In the genomic region with DNA sequence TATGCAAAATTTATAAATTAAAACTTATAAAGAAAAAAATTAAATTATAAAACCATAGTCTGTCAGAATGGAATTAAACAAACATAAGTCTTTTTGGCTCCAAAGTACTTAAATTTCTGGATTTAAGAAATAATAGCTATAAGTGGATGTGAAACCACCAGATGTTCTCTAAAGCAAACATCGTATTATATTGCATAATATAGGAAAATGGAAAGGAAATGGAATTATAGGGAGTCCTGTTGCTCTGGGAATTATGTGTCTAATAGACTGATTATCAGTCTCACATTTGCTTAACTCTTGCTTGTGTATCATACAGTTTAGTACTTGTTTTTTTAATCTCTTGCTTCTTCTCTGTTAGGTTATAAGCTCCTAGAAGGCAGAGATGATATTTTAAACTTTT, we compare ENCODE assay signal across 25 cellular contexts.
"Had no signal": no experiment of that assay in that cellular context is flagged by ENCODE, and none has a peak within 500 bp of the region (broad histone marks: within the 10 kb centered on the region; RNA-seq: fewer than 3 reads in every experiment).

No MANE protein-coding gene starts in this region.

- H3K4me1 Mint-ChIP-seq: mesothelial cell of epicardium; naive B cell; naive thymus-derived CD8-positive, alpha-beta T cell had no signal

- H3K9me3 ChIP-seq: gastrocnemius medialis had no signal

- H3K27ac ChIP-seq: epithelial cell of prostate, esophagus squamous epithelium, gastrocnemius medialis, heart right ventricle, left lung, lower lobe of right lung had no signal

- H3K27me3 ChIP-seq: esophagus squamous epithelium, gastrocnemius medialis, heart right ventricle, left lung had no signal

- H3K27ac Mint-ChIP-seq: dendritic cell treated with granulocyte-macrophage colony-stimulating factor and Interleukin-4, amounts not matched to agents 40 ng/mL and 50 ng/mL, for 4 days; effector memory CD8-positive, alpha-beta T cell; endodermal cell; mesothelial cell of epicardium; naive B cell; naive thymus-derived CD8-positive, alpha-beta T cell had no signal

- H3K36me3 ChIP-seq: esophagus squamous epithelium, gastrocnemius medialis, heart right ventricle, left lung, lower lobe of right lung had no signal

- H3K4me1 ChIP-seq: esophagus squamous epithelium, gastrocnemius medialis, heart right ventricle, left lung, lower lobe of right lung had no signal

- H3K4me3 Mint-ChIP-seq: dendritic cell treated with granulocyte-macrophage colony-stimulating factor and Interleukin-4, amounts not matched to agents 40 ng/mL and 50 ng/mL, for 4 days; effector memory CD8-positive, alpha-beta T cell; endodermal cell; mesothelial cell of epicardium; naive B cell; naive thymus-derived CD8-positive, alpha-beta T cell had no signal

- DNase-seq: cortex of kidney; effector CD8-positive, alpha-beta T cell; effector memory CD8-positive, alpha-beta T cell; endodermal cell; erythroblast; esophagus squamous epithelium; foreskin fibroblast; foreskin melanocyte; gastrocnemius medialis; glutamatergic neuron; head of caudate nucleus; heart right ventricle; hippocampal formation; left cardiac atrium; left lung; left ventricle myocardium superior; lower lobe of right lung; mesenchymal stem cell; mucosa of descending colon; naive B cell; naive thymus-derived CD8-positive, alpha-beta T cell had no signal

- H3K27me3 Mint-ChIP-seq: dendritic cell treated with granulocyte-macrophage colony-stimulating factor and Interleukin-4, amounts not matched to agents 40 ng/mL and 50 ng/mL, for 4 days; effector memory CD8-positive, alpha-beta T cell; naive B cell; naive thymus-derived CD8-positive, alpha-beta T cell had no signal

- ATAC-seq: effector memory CD8-positive, alpha-beta T cell; esophagus mucosa; gastrocnemius medialis; heart right ventricle; left cardiac atrium; left lung; left ventricle myocardium superior; lower lobe of right lung; mucosa of descending colon; naive thymus-derived CD8-positive, alpha-beta T cell had no signal

- H3K4me3 ChIP-seq: esophagus squamous epithelium, gastrocnemius medialis, heart right ventricle, left lung, lower lobe of right lung, mucosa of descending colon had no signal
